Comparison of ENCODE assay signal across 1 cellular context in genomic region chr16:53043462-53043861, GRCh38.
TF ChIP-seq lines count a peak whose summit lies in the region.

No MANE protein-coding gene starts in this region.

TF ChIP-seq in SK-N-SH, 30 proteins besides CTCF, POLR2A, EP300 and RAD21 (continued from another document):
- TF ChIP-seq ZBTB33 (IDR thresholded peaks at IDR 0.05; ENCODE audit: borderline replicate concordance, low read depth) (no peak), MEF2A (IDR thresholded peaks at IDR 0.05; ENCODE audit: borderline replicate concordance, low read depth) (no peak), GABPA (IDR thresholded peaks at IDR 0.05; ENCODE audit: low read depth) (no peak), NRF1 (IDR thresholded peaks at IDR 0.05; ENCODE audit: low read depth, low read length) (no peak), SIN3A (IDR thresholded peaks at IDR 0.05; ENCODE audit: borderline replicate concordance, low read depth, low read length) (no peak), EZH2phosphoT487 (IDR thresholded peaks at IDR 0.05; ENCODE audit: borderline replicate concordance, low read depth) (no peak), REST (IDR thresholded peaks at IDR 0.05; ENCODE audit: low read depth, low read length) (no peak), RCOR1 (IDR thresholded peaks at IDR 0.05; ENCODE audit: low read length) (no peak), USF1 (IDR thresholded peaks at IDR 0.05; ENCODE audit: borderline replicate concordance, low read depth) (no peak), RXRA (IDR thresholded peaks at IDR 0.05; ENCODE audit: borderline replicate concordance, low read depth) (no peak), CHD2 (IDR thresholded peaks at IDR 0.05; ENCODE audit: low read length, partially characterized antibody) (no peak), MXI1 (IDR thresholded peaks at IDR 0.05; ENCODE audit: low read depth, low read length) (no peak), FOXJ3 (CRISPR knock-in tag; IDR thresholded peaks at IDR 0.05) (no peak), FOSL2 (IDR thresholded peaks at IDR 0.05; ENCODE audit: borderline replicate concordance, low read depth) (no peak), GATA2 (CRISPR knock-in tag; IDR thresholded peaks at IDR 0.05) (no peak)
